ENCODE assay signal across 8 cellular contexts in genomic region chr16:55701442-55702319, GRCh38.
DNase-seq lines count a peak whose midpoint lies in the region; ATAC-seq and TF ChIP-seq lines count a peak whose summit lies in the region.

No MANE protein-coding gene starts in this region.

- H3K4me3 ChIP-seq in AG10803 (ENCODE audit: low read length), result no peak overlapping the region

- TF ChIP-seq POLR2A in GM18505 (IDR thresholded peaks at IDR 0.05; ENCODE audit: borderline replicate concordance, extremely low read depth, insufficient read depth, insufficient read length), result no peak

- ATAC-seq in GM18505 (IDR thresholded peaks at IDR 0.05; ENCODE audit: unreplicated experiment), result peak; percentile 79
- ATAC-seq in HG03135 (IDR thresholded peaks at IDR 0.05; ENCODE audit: unreplicated experiment), result peak; percentile 80
- no peak for ATAC-seq in GM18517 (IDR thresholded peaks at IDR 0.05; ENCODE audit: unreplicated experiment)

- DNase-seq in AG10803 (ENCODE audit: low read depth), result peak; percentile 37
- peak; percentile 37 to 42 for DNase-seq in NOMO-1 (lab: John Stamatoyannopoulos, UW; ENCODE audit: unreplicated experiment in 2 of 2)
- peak; percentile 27 for DNase-seq in activated naive CD4-positive, alpha-beta T cell treated with anti-CD3 and anti-CD28 coated beads, Interleukin-2, amount 50 U/mL, for 16 hours
- DNase-seq in hepatic stellate cell (ENCODE audit: low spot score), result peak; percentile 16
- peak; percentile 31 for DNase-seq in stimulated activated CD4-positive, alpha-beta T cell treated with anti-CD3 and anti-CD28 coated beads, Interleukin-12 subunit alpha, Interleukin-12 subunit beta, amount 100 ng/mL, for 4 hours

- TF ChIP-seq CTCF in AG10803 (conservative IDR thresholded peaks at IDR 0.05; ENCODE audit: low read length), result peak; percentile 66
